10 cellular contexts compared by ENCODE assay signal in genomic region chr4:102598759-102599379, GRCh38.
A peak's percentile ranks its signal among the peaks of the same experiment; 100 is the strongest.
DNase-seq lines count a peak whose midpoint lies in the region; ATAC-seq and TF ChIP-seq lines count a peak whose summit lies in the region.
"Had no signal": no experiment of that assay in that cellular context is flagged by ENCODE, and none has a peak within 500 bp of the region (broad histone marks: within the 10 kb centered on the region; RNA-seq: fewer than 3 reads in every experiment).

No MANE protein-coding gene starts in this region.

- H3F3A ChIP-seq in smooth muscle cell (ENCODE audit: low read depth) = no peaks in the 10 kb centered on the region

- CTCF ChIA-PET in activated CD8-positive, alpha-beta T cell treated with anti-CD3 and anti-CD28 coated beads, Interleukin-2, amount 10 ng/mL, durations not matched to agents 7 days and 5 days (lab: Charles Lee) = interaction anchor here (1.0 to 4.6 kb wide), 9 partner anchors 8 to 150 kb away, joined by 3 to 39 read pairs (median 4); no protein-coding TSS in a partner anchor

- no peak overlapping the region for H3K4me3 ChIP-seq in smooth muscle cell

- H3K27me3 ChIP-seq in smooth muscle cell (ENCODE audit: low read depth) = no peaks in the 10 kb centered on the region

- H4K20me1 ChIP-seq in smooth muscle cell (ENCODE audit: low read depth) = no peaks in the 10 kb centered on the region

- peak overlapping the region; percentile 6 for H3K4me3 Mint-ChIP-seq in activated T-cell treated with anti-CD3 and anti-CD28 coated beads, Interleukin-2, amount 50 U/mL, for 4 hours
- H3K4me3 Mint-ChIP-seq in activated CD8-positive, alpha-beta T cell treated with anti-CD3 and anti-CD28 coated beads, Interleukin-2, amount 10 ng/mL, durations not matched to agents 7 days and 5 days = peak overlapping the region; percentile 61
- H3K4me3 Mint-ChIP-seq: brain had no signal

- no peak overlapping the region for H3K9ac ChIP-seq in smooth muscle cell (ENCODE audit: low read depth)

- DNase-seq in activated T-cell treated with anti-CD3 and anti-CD28 coated beads, Interleukin-2, amount 50 U/mL, for 4 hours = no peak
- no peak for DNase-seq in activated T-cell treated with anti-CD3 and anti-CD28 coated beads, Interleukin-2, amount 50 U/mL, for 1 hour
- DNase-seq in activated CD8-positive, alpha-beta T cell treated with anti-CD3 and anti-CD28 coated beads, Interleukin-2, amount 10 ng/mL, durations not matched to agents 7 days and 5 days = no peak
- DNase-seq in smooth muscle cell (lab: John Stamatoyannopoulos, UW; ENCODE audit: unreplicated experiment) (no peak), NCI-H526 (lab: John Stamatoyannopoulos, UW) (no peak), HUDEP-2 (lab: John Stamatoyannopoulos, UW; ENCODE audit: unreplicated experiment in 76 of 76) (no peak), NCI-H510A treated with DMSO at 0.1 percent for 48 hours (lab: John Stamatoyannopoulos, UW) (no peak)
- DNase-seq: kidney had no signal

- TF ChIP-seq CTCF in smooth muscle cell (IDR thresholded peaks at IDR 0.05; ENCODE audit: borderline replicate concordance, insufficient read depth, poor library complexity, severe bottlenecking) = no peak

- peak; percentile 74 to 77 for ATAC-seq in activated T-cell treated with anti-CD3 and anti-CD28 coated beads, Interleukin-2, amount 50 U/mL, for 4 hours
- peak; percentile 20 for ATAC-seq in HG02623 (IDR thresholded peaks at IDR 0.05; ENCODE audit: unreplicated experiment)
- no peak for ATAC-seq in activated CD8-positive, alpha-beta T cell treated with anti-CD3 and anti-CD28 coated beads, Interleukin-2, amount 10 ng/mL, durations not matched to agents 7 days and 5 days

- peak overlapping the region; percentile 98 for H3K27ac Mint-ChIP-seq in activated CD8-positive, alpha-beta T cell treated with anti-CD3 and anti-CD28 coated beads, Interleukin-2, amount 10 ng/mL, durations not matched to agents 7 days and 5 days
- H3K27ac Mint-ChIP-seq: brain had no signal

- no peak overlapping the region for H3K4me2 ChIP-seq in smooth muscle cell

- H3K4me1 Mint-ChIP-seq in activated T-cell treated with anti-CD3 and anti-CD28 coated beads, Interleukin-2, amount 50 U/mL, for 4 hours (ENCODE audit: low read depth) = peaks cover 73% of the 10 kb centered on the region
- H3K4me1 Mint-ChIP-seq in activated CD8-positive, alpha-beta T cell treated with anti-CD3 and anti-CD28 coated beads, Interleukin-2, amount 10 ng/mL, durations not matched to agents 7 days and 5 days (ENCODE audit: low read depth) = peaks cover 86% of the 10 kb centered on the region
- H3K4me1 Mint-ChIP-seq: brain had no signal

- peaks cover 18% of the 10 kb centered on the region for H3K36me3 ChIP-seq in smooth muscle cell (ENCODE audit: low read depth)

- H3K27me3 Mint-ChIP-seq in activated T-cell treated with anti-CD3 and anti-CD28 coated beads, Interleukin-2, amount 50 U/mL, for 4 hours (ENCODE audit: low read depth) = no peaks in the 10 kb centered on the region
- H3K27me3 Mint-ChIP-seq in activated CD8-positive, alpha-beta T cell treated with anti-CD3 and anti-CD28 coated beads, Interleukin-2, amount 10 ng/mL, durations not matched to agents 7 days and 5 days (ENCODE audit: low read depth) = no peaks in the 10 kb centered on the region
- H3K27me3 Mint-ChIP-seq: brain had no signal

- WGBS in smooth muscle cell (ENCODE audit: low lambda C conversion rate) = 92% methylated on average over 6 of the region's 6 CpGs

- POLR2A ChIA-PET in activated CD8-positive, alpha-beta T cell treated with anti-CD3 and anti-CD28 coated beads, Interleukin-2, amount 10 ng/mL, durations not matched to agents 7 days and 5 days (lab: Charles Lee) = interaction anchor here (1.0 to 3.1 kb wide), 5 partner anchors 13 to 98 kb away, joined by 3 to 23 read pairs (median 6); partner anchors contain the start of gene NFKB1

- H3K79me2 ChIP-seq in smooth muscle cell (ENCODE audit: low read depth) = no peaks in the 10 kb centered on the region

- peak overlapping the region; percentile 6 for H3K27ac ChIP-seq in smooth muscle cell (ENCODE audit: low read depth)

- no peaks in the 10 kb centered on the region for H3K9me3 Mint-ChIP-seq in activated T-cell treated with anti-CD3 and anti-CD28 coated beads, Interleukin-2, amount 50 U/mL, for 4 hours
- peaks cover 8% of the 10 kb centered on the region for H3K9me3 Mint-ChIP-seq in activated CD8-positive, alpha-beta T cell treated with anti-CD3 and anti-CD28 coated beads, Interleukin-2, amount 10 ng/mL, durations not matched to agents 7 days and 5 days (ENCODE audit: insufficient read depth)
- H3K9me3 Mint-ChIP-seq: brain had no signal

- H3K4me1 ChIP-seq in smooth muscle cell (ENCODE audit: low read depth) = peaks cover 4% of the 10 kb centered on the region

- no peak overlapping the region for H2AFZ ChIP-seq in smooth muscle cell (ENCODE audit: low read depth)

- no peaks in the 10 kb centered on the region for H3K9me3 ChIP-seq in smooth muscle cell (replicated peaks; ENCODE audit: low read depth)

- H3K36me3 Mint-ChIP-seq in activated T-cell treated with anti-CD3 and anti-CD28 coated beads, Interleukin-2, amount 50 U/mL, for 4 hours (ENCODE audit: insufficient read depth) = peaks cover 80% of the 10 kb centered on the region
- H3K36me3 Mint-ChIP-seq in activated CD8-positive, alpha-beta T cell treated with anti-CD3 and anti-CD28 coated beads, Interleukin-2, amount 10 ng/mL, durations not matched to agents 7 days and 5 days (ENCODE audit: low read depth) = peaks cover 88% of the 10 kb centered on the region
